In genomic region chr12:123384318-123384993, GRCh38 we compare ENCODE assay signal across 1 cellular context.
TF ChIP-seq lines count a peak whose summit lies in the region.

No MANE protein-coding gene starts in this region.

TF ChIP-seq in IMR-90, 13 proteins besides CTCF, POLR2A, EP300 and RAD21 (continued from another document):
- TF ChIP-seq MAZ (IDR thresholded peaks at IDR 0.05; ENCODE audit: borderline replicate concordance, low read depth, low read length) (no peak), RCOR1 (IDR thresholded peaks at IDR 0.05; ENCODE audit: insufficient replicate concordance, low read length) (no peak), CHD1 (IDR thresholded peaks at IDR 0.05; ENCODE audit: low read depth, low read length) (no peak), RFX5 (IDR thresholded peaks at IDR 0.05; ENCODE audit: low read depth, low read length) (no peak), FOS (IDR thresholded peaks at IDR 0.05; ENCODE audit: low read depth, low read length) (no peak), MAFK (IDR thresholded peaks at IDR 0.05; ENCODE audit: low read depth, low read length) (no peak), BHLHE40 (IDR thresholded peaks at IDR 0.05; ENCODE audit: low read depth, low read length) (no peak), USF2 (IDR thresholded peaks at IDR 0.05; ENCODE audit: low read depth, low read length) (no peak), ELK1 (IDR thresholded peaks at IDR 0.05; ENCODE audit: borderline replicate concordance, low read depth, low read length) (no peak), MXI1 (IDR thresholded peaks at IDR 0.05; ENCODE audit: borderline replicate concordance, low read depth, low read length) (no peak)
TF ChIP-seq in IMR-90: peak in this region for 0.
